21 cellular contexts compared by ENCODE assay signal in the genomic region with DNA sequence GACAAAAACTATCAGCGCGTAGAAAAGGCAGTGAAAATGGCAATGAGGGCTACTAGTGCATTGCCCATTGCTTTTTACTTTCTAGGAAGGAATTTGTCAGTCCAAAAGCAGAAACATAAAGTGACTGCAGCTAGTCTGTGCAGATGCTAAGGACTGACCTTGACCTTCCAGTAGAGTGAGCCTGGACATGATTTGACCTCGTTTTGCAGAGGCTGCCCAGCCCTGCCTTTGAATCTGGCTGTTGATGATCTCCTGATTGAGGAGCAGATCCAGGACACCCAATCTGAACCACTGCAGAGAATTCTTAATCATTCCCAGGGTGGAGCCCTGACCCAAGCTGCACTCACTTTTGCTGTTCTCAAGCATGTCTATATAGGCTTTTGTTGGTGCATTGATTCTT.
"Had no signal": no experiment of that assay in that cellular context is flagged by ENCODE, and none has a peak within 500 bp of the region (broad histone marks: within the 10 kb centered on the region; RNA-seq: fewer than 3 reads in every experiment).

No MANE protein-coding gene starts in this region.

- H3K27ac ChIP-seq: HL-60, RWPE1 had no signal

- DNase-seq: Kasumi-1, KG1, MV-4-11, NCI-H1048, NCI-H1105, NCI-H1417, NCI-H1436 treated with DMSO at 0.1 percent for 48 hours, NCI-H1694, NCI-H187 treated with DMSO at 0.1 percent for 48 hours, NCI-H2081, NCI-H2107, NCI-H2227 treated with DMSO at 0.1 percent for 48 hours, NCI-H524, NCI-H526 treated with DMSO at 0.1 percent for 48 hours, NCI-H748 treated with DMSO at 0.1 percent for 48 hours, SHP77, SK-N-SH, SW 1271 had no signal

- H3K9ac ChIP-seq: SK-N-SH had no signal

- H3K4me2 ChIP-seq: SK-N-SH had no signal

- ATAC-seq: Panc1 had no signal

- H3K9me2 ChIP-seq: SK-N-SH had no signal

- H3K9me3 ChIP-seq: SK-N-SH had no signal
